Comparison of ENCODE assay signal across 8 cellular contexts in genomic region chr14:105475269-105475915, GRCh38. TPM values are rescaled to one million over a fixed set of nuclear protein-coding genes. Genes with fewer than 3 reads are reported as not detected.
DNase-seq lines count a peak whose midpoint lies in the region; ATAC-seq and TF ChIP-seq lines count a peak whose summit lies in the region.

No MANE protein-coding gene starts in this region.

- H3K9me3 Mint-ChIP-seq in activated naive CD4-positive, alpha-beta T cell treated with anti-CD3 and anti-CD28 coated beads, Interleukin-2, amount 10 ng/mL, durations not matched to agents 7 days and 5 days = no peaks in the 10 kb centered on the region

- H3K27me3 Mint-ChIP-seq in activated naive CD4-positive, alpha-beta T cell treated with anti-CD3 and anti-CD28 coated beads, Interleukin-2, amount 10 ng/mL, durations not matched to agents 7 days and 5 days = peaks cover 58% of the 10 kb centered on the region

- intact Hi-C loops in mucosa of descending colon (cut with DNase I, micrococcal nuclease) = no loop called here

- peak overlapping the region; percentile 92 for H3K27ac ChIP-seq in suprapubic skin

- in situ Hi-C loops in astrocyte of the cerebellum (cut with HindIII; ENCODE audit: low sequenced_read_pairs) = no loop called here

- H3K36me3 Mint-ChIP-seq in activated naive CD4-positive, alpha-beta T cell treated with anti-CD3 and anti-CD28 coated beads, Interleukin-2, amount 10 ng/mL, durations not matched to agents 7 days and 5 days = peaks cover 2% of the 10 kb centered on the region

- no peak overlapping the region for H3K27ac Mint-ChIP-seq in activated naive CD4-positive, alpha-beta T cell treated with anti-CD3 and anti-CD28 coated beads, Interleukin-2, amount 10 ng/mL, durations not matched to agents 7 days and 5 days

- H3K9me3 ChIP-seq in suprapubic skin = no peaks in the 10 kb centered on the region
- no peaks in the 10 kb centered on the region for H3K9me3 ChIP-seq in mucosa of descending colon

- ATAC-seq in GM19324 (IDR thresholded peaks at IDR 0.05; ENCODE audit: low FRiP score, unreplicated experiment) = no peak
- no peak for ATAC-seq in mucosa of descending colon

- H3K4me1 ChIP-seq in suprapubic skin (peaks cover 60% of the 10 kb centered on the region), mucosa of descending colon (ENCODE audit: low read depth) (peaks cover 33% of the 10 kb centered on the region)

- peak overlapping the region; percentile 12 for H3K4me3 Mint-ChIP-seq in activated naive CD4-positive, alpha-beta T cell treated with anti-CD3 and anti-CD28 coated beads, Interleukin-2, amount 10 ng/mL, durations not matched to agents 7 days and 5 days

- TF ChIP-seq CTCF in astrocyte of the cerebellum (IDR thresholded peaks at IDR 0.05; ENCODE audit: low read depth, low read length, missing control alignments) (no peak), suprapubic skin (IDR thresholded peaks at IDR 0.05) (no peak), mucosa of descending colon (IDR thresholded peaks at IDR 0.05) (no peak)

- CTCF ChIA-PET in activated naive CD4-positive, alpha-beta T cell treated with anti-CD3 and anti-CD28 coated beads, Interleukin-2, amount 10 ng/mL, durations not matched to agents 7 days and 5 days (lab: Charles Lee) = interaction anchor here (0.8 kb wide), 1 partner anchor 104 kb away, joined by 3 read pairs; no protein-coding TSS in a partner anchor

- peaks cover 22% of the 10 kb centered on the region for H3K4me1 Mint-ChIP-seq in activated naive CD4-positive, alpha-beta T cell treated with anti-CD3 and anti-CD28 coated beads, Interleukin-2, amount 10 ng/mL, durations not matched to agents 7 days and 5 days

- H3K27me3 ChIP-seq in suprapubic skin = no peaks in the 10 kb centered on the region

- no peak for TF ChIP-seq POLR2A in suprapubic skin (IDR thresholded peaks at IDR 0.05)

- H3K4me3 ChIP-seq in astrocyte of the cerebellum (ENCODE audit: low read depth, low read length) (peak overlapping the region; percentile 58), suprapubic skin (peak overlapping the region; percentile 91), mucosa of descending colon (no peak overlapping the region)

- no peak for TF ChIP-seq EP300 in suprapubic skin (IDR thresholded peaks at IDR 0.05)

- peaks cover 14% of the 10 kb centered on the region for H3K36me3 ChIP-seq in suprapubic skin
- no peaks in the 10 kb centered on the region for H3K36me3 ChIP-seq in mucosa of descending colon (ENCODE audit: low read depth)

- no peak for DNase-seq in activated naive CD4-positive, alpha-beta T cell treated with anti-CD3 and anti-CD28 coated beads, Interleukin-2, amount 10 ng/mL, durations not matched to agents 7 days and 5 days
- no peak for DNase-seq in activated naive CD4-positive, alpha-beta T cell treated with anti-CD3 and anti-CD28 coated beads, Interleukin-2, amount 50 U/mL, for 16 hours
- no peak for DNase-seq in astrocyte of the cerebellum (ENCODE audit: low read depth)
- peak; percentile 80 for DNase-seq in kidney tubule cell (ENCODE audit: low spot score)
- DNase-seq in suprapubic skin (ENCODE audit: low spot score in 2 of 2) = peak in 1 of 2 donors; percentile 87
- no peak for DNase-seq in GM19240 (ENCODE audit: insufficient read length, low spot score)
- DNase-seq in mucosa of descending colon = no peak

- no CpG with 5 or more reads among the region's 39 CpGs for WGBS in suprapubic skin

RNA-seq across cellular contexts. Expression of gene CRIP2, which starts 0.8 kb away (rescaled TPM):
- total RNA-seq in suprapubic skin = 100 to 1,000 TPM in 2 of 4 donors, 10 to 100 TPM in 2; 70.7 to 140 (median 104) TPM
- total RNA-seq in mucosa of descending colon = 10 to 100 TPM; 10.0 to 41.6 (median 23.5) TPM

RNA-seq across cellular contexts. Expression of gene CRIP1, which starts 11.3 kb away (rescaled TPM):
- total RNA-seq in suprapubic skin = 100 to 1,000 TPM in 1 of 4 donors, 10 to 100 TPM in 3; 28.6 to 140 (median 76.2) TPM
- 100 to 1,000 TPM in 2 of 3 donors, 10 to 100 TPM in 1; 41.3 to 144 (median 142) TPM for total RNA-seq in mucosa of descending colon

RNA-seq across cellular contexts. Expression of gene TEDC1, which starts 15.7 kb away (rescaled TPM):
- total RNA-seq in suprapubic skin (10 to 100 TPM; 11.4 to 41.0 (median 14.0) TPM), mucosa of descending colon (10 to 100 TPM; 11.8 to 23.9 (median 21.8) TPM)

RNA-seq across cellular contexts. Expression of gene TMEM121, which starts 51.0 kb away (rescaled TPM):
- total RNA-seq in suprapubic skin (1 to 10 TPM; 1.7 to 4.2 (median 2.7) TPM), mucosa of descending colon (1 to 10 TPM in 2 of 3 donors, under 1 TPM in 1; 0.38 to 4.0 (median 1.0) TPM)

RNA-seq across cellular contexts. Expression of gene MTA1, which starts 55.8 kb away (rescaled TPM):
- total RNA-seq in suprapubic skin (100 to 1,000 TPM in 1 of 4 donors, 10 to 100 TPM in 3; 38.1 to 107 (median 59.5) TPM), mucosa of descending colon (100 to 1,000 TPM in 1 of 3 donors, 10 to 100 TPM in 2; 76.4 to 105 (median 79.7) TPM)
